In the genomic region with DNA sequence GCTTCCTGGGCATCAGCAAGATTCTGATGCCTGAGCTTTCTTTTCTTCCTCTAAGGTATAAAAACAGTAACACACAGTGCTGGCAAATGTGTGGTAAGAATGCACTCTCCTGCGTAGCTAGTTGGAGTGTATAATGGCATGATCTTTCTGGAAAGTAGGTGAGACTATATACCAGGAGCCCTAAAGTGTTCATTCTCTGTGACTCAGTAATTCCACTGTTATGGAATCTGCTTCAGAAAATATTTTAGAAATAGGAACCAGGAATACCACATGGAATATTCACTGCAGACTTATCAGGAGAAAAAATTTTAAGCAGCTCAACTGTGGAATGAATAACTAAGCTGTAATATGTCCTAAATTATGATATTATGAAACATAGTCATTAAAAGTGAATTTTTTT, we compare ENCODE assay signal across 12 cellular contexts.
"Had no signal": no experiment of that assay in that cellular context is flagged by ENCODE, and none has a peak within 500 bp of the region (broad histone marks: within the 10 kb centered on the region; RNA-seq: fewer than 3 reads in every experiment).

No MANE protein-coding gene starts in this region.

- H3K9me3 ChIP-seq: breast epithelium, lower lobe of right lung, right atrium auricular region, thyroid gland, vagina had no signal

- H3K27ac ChIP-seq: breast epithelium, lower lobe of right lung, vagina, WERI-Rb-1 had no signal

- H3K27me3 ChIP-seq: breast epithelium, right atrium auricular region, thyroid gland, vagina had no signal

- H3K4me1 ChIP-seq: breast epithelium, right atrium auricular region, vagina had no signal

- H3K36me3 ChIP-seq: breast epithelium had no signal

- H3K4me3 ChIP-seq: breast epithelium, lower lobe of right lung, right atrium auricular region, thyroid gland, vagina had no signal

- ATAC-seq: activated CD4-positive, alpha-beta T cell treated with anti-CD3 and anti-CD28 coated beads for 36 hours; activated T-helper 17 cell treated with anti-CD3 and anti-CD28 coated beads, Interleukin-2, amount 50 U/mL, for 72 hours had no signal

- DNase-seq: activated CD4-positive, alpha-beta T cell treated with anti-CD3 and anti-CD28 coated beads for 36 hours; activated CD8-positive, alpha-beta memory T cell treated with anti-CD3 and anti-CD28 coated beads for 24 hours; activated naive CD4-positive, alpha-beta T cell treated with anti-CD3 and anti-CD28 coated beads, Interleukin-2, amount 10 ng/mL, durations not matched to agents 7 days and 5 days; immature natural killer cell; lower lobe of right lung; small intestine; WERI-Rb-1 had no signal
